8 cellular contexts compared by ENCODE assay signal in the genomic region with DNA sequence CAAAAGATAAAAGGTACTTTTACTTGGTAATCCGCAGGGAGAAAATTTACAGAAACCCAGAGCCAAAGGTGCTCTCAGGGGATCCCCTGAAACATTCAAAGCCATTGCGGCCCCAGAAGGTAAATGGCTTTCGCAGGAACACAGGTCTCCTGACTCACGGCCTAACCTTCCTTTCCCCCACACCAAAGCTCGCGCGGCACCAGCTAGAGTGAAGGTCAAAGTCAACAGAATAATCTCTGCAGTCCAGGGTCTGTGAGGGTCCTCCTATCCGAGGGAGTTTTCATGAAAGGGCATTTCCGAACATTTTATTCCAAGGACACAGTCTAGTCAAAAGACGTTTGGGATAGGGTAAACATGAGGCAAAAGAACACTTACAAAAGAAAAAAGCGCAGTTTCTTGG. TPM values are rescaled to one million over a fixed set of nuclear protein-coding genes. Genes with fewer than 3 reads are reported as not detected.
DNase-seq lines count a peak whose midpoint lies in the region; ATAC-seq and TF ChIP-seq lines count a peak whose summit lies in the region.

No MANE protein-coding gene starts in this region.

- peak overlapping the region; percentile 82 for H3K27ac Mint-ChIP-seq in HFFc6
- no peak overlapping the region for H3K27ac Mint-ChIP-seq in activated naive CD8-positive, alpha-beta T cell treated with anti-CD3 and anti-CD28 coated beads, Interleukin-2, amount 50 U/mL, for 24 hours
- no peak overlapping the region for H3K27ac Mint-ChIP-seq in stimulated activated memory B cell treated with anti-CD40 and anti-IgM and Interleukin-4, amounts not matched to agents 10 μg/mL and 1 μg/mL and 100 μg/mL, for 72 hours
- H3K27ac Mint-ChIP-seq in effector memory CD8-positive, alpha-beta T cell = no peak overlapping the region

- ATAC-seq in activated naive CD8-positive, alpha-beta T cell treated with anti-CD3 and anti-CD28 coated beads, Interleukin-2, amount 50 U/mL, for 24 hours = no peak
- no peak for ATAC-seq in stimulated activated memory B cell treated with anti-CD40 and anti-IgM and Interleukin-4, amounts not matched to agents 10 μg/mL and 1 μg/mL and 100 μg/mL, for 72 hours
- ATAC-seq in effector memory CD8-positive, alpha-beta T cell (replicated peaks) = no peak
- no peak for ATAC-seq in GM21529 (IDR thresholded peaks at IDR 0.05; ENCODE audit: unreplicated experiment)

- no peaks in the 10 kb centered on the region for H3K27me3 Mint-ChIP-seq in HFFc6 (ENCODE audit: insufficient read depth)
- peaks cover 28% of the 10 kb centered on the region for H3K27me3 Mint-ChIP-seq in activated naive CD8-positive, alpha-beta T cell treated with anti-CD3 and anti-CD28 coated beads, Interleukin-2, amount 50 U/mL, for 24 hours
- H3K27me3 Mint-ChIP-seq in stimulated activated memory B cell treated with anti-CD40 and anti-IgM and Interleukin-4, amounts not matched to agents 10 μg/mL and 1 μg/mL and 100 μg/mL, for 72 hours = peaks cover 15% of the 10 kb centered on the region
- peaks cover 1 to 9% of the 10 kb centered on the region in 2 donors for H3K27me3 Mint-ChIP-seq in effector memory CD8-positive, alpha-beta T cell

- H3K4me1 Mint-ChIP-seq in HFFc6 (ENCODE audit: low read depth) = peaks cover 16% of the 10 kb centered on the region
- H3K4me1 Mint-ChIP-seq in activated naive CD8-positive, alpha-beta T cell treated with anti-CD3 and anti-CD28 coated beads, Interleukin-2, amount 50 U/mL, for 24 hours = peaks cover 7% of the 10 kb centered on the region
- H3K4me1 Mint-ChIP-seq in stimulated activated memory B cell treated with anti-CD40 and anti-IgM and Interleukin-4, amounts not matched to agents 10 μg/mL and 1 μg/mL and 100 μg/mL, for 72 hours = peaks cover 17% of the 10 kb centered on the region
- no peaks in the 10 kb centered on the region for H3K4me1 Mint-ChIP-seq in effector memory CD8-positive, alpha-beta T cell (ENCODE audit: low read depth in 2 of 2)

- H3K9me3 ChIP-seq in iPS-18c (ENCODE audit: control insufficient read depth, insufficient read depth, low read length) = no peaks in the 10 kb centered on the region

- no peak for TF ChIP-seq CTCF in HFFc6 (IDR thresholded peaks at IDR 0.05)

- no peak overlapping the region for H3K4me3 Mint-ChIP-seq in HFFc6
- peak overlapping the region; percentile 64 for H3K4me3 Mint-ChIP-seq in activated naive CD8-positive, alpha-beta T cell treated with anti-CD3 and anti-CD28 coated beads, Interleukin-2, amount 50 U/mL, for 24 hours
- H3K4me3 Mint-ChIP-seq in stimulated activated memory B cell treated with anti-CD40 and anti-IgM and Interleukin-4, amounts not matched to agents 10 μg/mL and 1 μg/mL and 100 μg/mL, for 72 hours = peak overlapping the region; percentile 75
- peak overlapping the region in 1 of 2 donors; percentile 20 for H3K4me3 Mint-ChIP-seq in effector memory CD8-positive, alpha-beta T cell

- no peak for DNase-seq in HFFc6
- no peak for DNase-seq in activated naive CD8-positive, alpha-beta T cell treated with anti-CD3 and anti-CD28 coated beads, Interleukin-2, amount 50 U/mL, for 24 hours
- DNase-seq in effector memory CD8-positive, alpha-beta T cell = no peak
- no peak for DNase-seq in stimulated activated CD4-positive, alpha-beta T cell treated with anti-CD3 and anti-CD28 coated beads, Interleukin-2, amount 100 ng/mL, for 24 hours
- no peak for DNase-seq in DMS153 (lab: John Stamatoyannopoulos, UW)

- H3K9me3 Mint-ChIP-seq in HFFc6 = no peaks in the 10 kb centered on the region
- no peaks in the 10 kb centered on the region for H3K9me3 Mint-ChIP-seq in activated naive CD8-positive, alpha-beta T cell treated with anti-CD3 and anti-CD28 coated beads, Interleukin-2, amount 50 U/mL, for 24 hours
- H3K9me3 Mint-ChIP-seq in stimulated activated memory B cell treated with anti-CD40 and anti-IgM and Interleukin-4, amounts not matched to agents 10 μg/mL and 1 μg/mL and 100 μg/mL, for 72 hours = peaks cover 3% of the 10 kb centered on the region
- no peaks in the 10 kb centered on the region for H3K9me3 Mint-ChIP-seq in effector memory CD8-positive, alpha-beta T cell

- H3K36me3 Mint-ChIP-seq in HFFc6 (ENCODE audit: low read depth) = no peaks in the 10 kb centered on the region
- H3K36me3 Mint-ChIP-seq in activated naive CD8-positive, alpha-beta T cell treated with anti-CD3 and anti-CD28 coated beads, Interleukin-2, amount 50 U/mL, for 24 hours (ENCODE audit: low read depth) = no peaks in the 10 kb centered on the region
- no peaks in the 10 kb centered on the region for H3K36me3 Mint-ChIP-seq in stimulated activated memory B cell treated with anti-CD40 and anti-IgM and Interleukin-4, amounts not matched to agents 10 μg/mL and 1 μg/mL and 100 μg/mL, for 72 hours
- H3K36me3 Mint-ChIP-seq in effector memory CD8-positive, alpha-beta T cell (ENCODE audit: insufficient read depth) = no peaks in the 10 kb centered on the region

- H3K4me3 ChIP-seq in iPS-18c (ENCODE audit: insufficient read depth, low read depth, low read length) = peak overlapping the region; percentile 94

RNA-seq across cellular contexts. Expression of a gene that starts 0.6 kb away (rescaled TPM):
- total RNA-seq in HFFc6 (2021; fragmentation: NEBNext Ultra II Directional; extraction: Animal tissue kit (Norgen Biotek cat#: 25700)) = 10 to 100 TPM; 11.0 to 18.1 (median 14.9) TPM

RNA-seq across cellular contexts. Expression of a gene that starts 34.0 kb away (rescaled TPM):
- 1 to 10 TPM in 4 of 6 experiments, under 1 TPM in 2; 0.71 to 2.4 (median 1.2) TPM for total RNA-seq in HFFc6 (2021; fragmentation: NEBNext Ultra II Directional; extraction: Animal tissue kit (Norgen Biotek cat#: 25700))

RNA-seq across cellular contexts. Expression of a gene that starts 56.7 kb away (rescaled TPM):
- total RNA-seq in HFFc6 (2021; fragmentation: NEBNext Ultra II Directional; extraction: Animal tissue kit (Norgen Biotek cat#: 25700)) = 10 to 100 TPM; 19.6 to 67.4 (median 65.7) TPM
